25 cellular contexts compared by ENCODE assay signal in genomic region chr2:41207578-41207977, GRCh38.
"Had no signal": no experiment of that assay in that cellular context is flagged by ENCODE, and none has a peak within 500 bp of the region (broad histone marks: within the 10 kb centered on the region; RNA-seq: fewer than 3 reads in every experiment).

No MANE protein-coding gene starts in this region.

- H3K36me3 ChIP-seq: esophagus muscularis mucosa, gastrocnemius medialis, lower lobe of right lung, sigmoid colon, stomach, transverse colon, uterus had no signal

- H3K4me1 Mint-ChIP-seq: activated naive CD4-positive, alpha-beta T cell treated with anti-CD3 and anti-CD28 coated beads, Interleukin-2, amount 50 U/mL, for 24 hours; brain; nephron progenitor cell; stimulated activated memory B cell treated with anti-CD40 and anti-IgM and Interleukin-4, amounts not matched to agents 10 μg/mL and 1 μg/mL and 100 μg/mL, for 72 hours had no signal

- H3K27ac ChIP-seq: esophagus muscularis mucosa, gastrocnemius medialis, lower lobe of right lung, sigmoid colon, stomach, transverse colon, uterus had no signal

- H3K27ac Mint-ChIP-seq: activated CD8-positive, alpha-beta T cell treated with anti-CD3 and anti-CD28 coated beads, Interleukin-2, amount 10 ng/mL, durations not matched to agents 7 days and 5 days; activated naive CD4-positive, alpha-beta T cell treated with anti-CD3 and anti-CD28 coated beads, Interleukin-2, amount 50 U/mL, for 24 hours; brain; nephron progenitor cell; stimulated activated memory B cell treated with anti-CD40 and anti-IgM and Interleukin-4, amounts not matched to agents 10 μg/mL and 1 μg/mL and 100 μg/mL, for 72 hours had no signal

- H3K9me3 Mint-ChIP-seq: nephron progenitor cell had no signal

- H3K27me3 Mint-ChIP-seq: activated naive CD4-positive, alpha-beta T cell treated with anti-CD3 and anti-CD28 coated beads, Interleukin-2, amount 50 U/mL, for 24 hours; stimulated activated memory B cell treated with anti-CD40 and anti-IgM and Interleukin-4, amounts not matched to agents 10 μg/mL and 1 μg/mL and 100 μg/mL, for 72 hours had no signal

- H3K9me3 ChIP-seq: esophagus muscularis mucosa, gastrocnemius medialis, lower lobe of right lung, sigmoid colon, stomach, transverse colon, uterus had no signal

- H3K4me3 ChIP-seq: esophagus muscularis mucosa, gastrocnemius medialis, lower lobe of right lung, mucosa of descending colon, sigmoid colon, smooth muscle cell, stomach, transverse colon, uterus had no signal

- H3K36me3 Mint-ChIP-seq: activated naive CD4-positive, alpha-beta T cell treated with anti-CD3 and anti-CD28 coated beads, Interleukin-2, amount 50 U/mL, for 24 hours; brain; stimulated activated memory B cell treated with anti-CD40 and anti-IgM and Interleukin-4, amounts not matched to agents 10 μg/mL and 1 μg/mL and 100 μg/mL, for 72 hours had no signal

- H3K4me3 Mint-ChIP-seq: activated CD8-positive, alpha-beta T cell treated with anti-CD3 and anti-CD28 coated beads, Interleukin-2, amount 10 ng/mL, durations not matched to agents 7 days and 5 days; activated naive CD4-positive, alpha-beta T cell treated with anti-CD3 and anti-CD28 coated beads, Interleukin-2, amount 50 U/mL, for 24 hours; brain; nephron progenitor cell; stimulated activated memory B cell treated with anti-CD40 and anti-IgM and Interleukin-4, amounts not matched to agents 10 μg/mL and 1 μg/mL and 100 μg/mL, for 72 hours had no signal

- H3K27me3 ChIP-seq: esophagus muscularis mucosa, gastrocnemius medialis, sigmoid colon, stomach, transverse colon, uterus had no signal

- H3K4me1 ChIP-seq: esophagus muscularis mucosa, gastrocnemius medialis, lower lobe of right lung, sigmoid colon, transverse colon, uterus had no signal

- ATAC-seq: activated CD8-positive, alpha-beta T cell treated with anti-CD3 and anti-CD28 coated beads, Interleukin-2, amount 10 ng/mL, durations not matched to agents 7 days and 5 days; gastrocnemius medialis; left lobe of liver; lower lobe of right lung; mucosa of descending colon; stimulated activated memory B cell treated with anti-CD40 and anti-IgM and Interleukin-4, amounts not matched to agents 10 μg/mL and 1 μg/mL and 100 μg/mL, for 72 hours had no signal

- DNase-seq: activated CD4-positive, alpha-beta T cell treated with anti-CD3 and anti-CD28 coated beads for 1 hour; activated CD4-positive, alpha-beta T cell treated with anti-CD3 and anti-CD28 coated beads, Interleukin-2, amount 50 U/mL, for 1 hour; activated CD8-positive, alpha-beta T cell treated with anti-CD3 and anti-CD28 coated beads, Interleukin-2, amount 10 ng/mL, durations not matched to agents 7 days and 5 days; activated gamma-delta T cell treated with Interleukin-2 at 50 U/mL for 16 hours; anterior cingulate cortex; central memory CD4-positive, alpha-beta T cell; effector memory CD4-positive, alpha-beta T cell; gastrocnemius medialis; head of caudate nucleus; lower lobe of right lung; mesendoderm; mucosa of descending colon; nephron progenitor cell; retina; sigmoid colon; stimulated activated CD4-positive, alpha-beta T cell treated with anti-CD3 and anti-CD28 coated beads, Interleukin-15, amount 100 ng/mL, for 24 hours; stomach; transverse colon; uterus had no signal
